Comparison of ENCODE assay signal across 8 cellular contexts in the genomic region with DNA sequence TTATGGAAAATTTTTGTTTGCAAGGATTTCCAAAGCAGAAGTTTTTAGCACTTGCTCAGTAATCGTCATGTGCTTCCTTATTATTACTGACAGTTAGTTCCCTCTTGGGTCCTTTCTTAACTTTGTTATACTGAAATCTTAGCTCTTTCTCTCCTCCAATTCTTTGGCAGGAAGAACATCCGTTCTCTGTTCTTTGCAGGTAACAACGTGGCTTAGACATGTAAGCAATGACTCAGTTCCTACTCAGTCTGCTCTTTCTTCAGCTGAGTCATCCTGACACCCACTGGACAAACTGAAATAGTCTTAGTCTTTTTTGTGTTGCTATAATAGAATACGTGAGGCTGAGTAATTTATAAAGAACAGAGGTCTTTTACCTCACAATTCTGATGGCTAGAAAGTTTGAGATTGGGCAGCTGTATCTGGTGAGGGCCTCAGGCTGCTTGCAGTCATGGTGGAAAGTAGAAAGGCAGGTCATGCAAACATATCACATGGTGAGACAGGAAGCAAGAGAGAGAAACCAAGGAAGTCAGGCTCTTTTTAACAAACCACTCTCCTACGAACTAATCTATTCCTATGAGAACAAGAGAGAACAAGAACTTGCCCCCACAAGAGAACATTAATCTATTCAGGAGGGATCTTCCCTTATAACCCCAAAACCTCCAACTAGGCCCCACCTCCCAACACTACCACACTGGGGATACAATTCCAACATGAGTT. TPM values are rescaled to one million over a fixed set of nuclear protein-coding genes. Genes with fewer than 3 reads are reported as not detected.
DNase-seq lines count a peak whose midpoint lies in the region; ATAC-seq and TF ChIP-seq lines count a peak whose summit lies in the region.

No MANE protein-coding gene starts in this region.

- no peak overlapping the region for H4K91ac ChIP-seq in IMR-90 (ENCODE audit: insufficient read depth, low read depth, low read length)

- no peaks in the 10 kb centered on the region for H3K79me1 ChIP-seq in IMR-90 (ENCODE audit: low read depth in 1 of 2, low read length in 2 of 2)

- H2BK15ac ChIP-seq in IMR-90 (ENCODE audit: low read depth, low read length) = no peak overlapping the region

- 0 out of 2 replicates have a peak overlapping the region, but pooled peaks have one; percentile 62 for H3K4ac ChIP-seq in IMR-90 (ENCODE audit: low read depth, low read length)

- ATAC-seq in GM21619 (IDR thresholded peaks at IDR 0.05; ENCODE audit: unreplicated experiment) (peak; percentile 96), IMR-90 (ENCODE audit: low read depth) (peak; percentile 85)

- no peaks in the 10 kb centered on the region for H3K36me3 ChIP-seq in IMR-90 (ENCODE audit: control insufficient read depth, insufficient read depth, low read length)

- TF ChIP-seq RAD21 in IMR-90 (IDR thresholded peaks at IDR 0.05; ENCODE audit: low read length) = peak; percentile 17; the same call in 1 of the 2 replicates

- no peak for TF ChIP-seq POLR2A in IMR-90 (IDR thresholded peaks at IDR 0.05; ENCODE audit: low read depth, low read length)

- in situ Hi-C loops in IMR-90 (cut with MboI; ENCODE audit: low sequenced_read_pairs) = no loop called here

- CTCF ChIA-PET in IMR-90 (lab: Yijun Ruan, JAX) = interaction anchor here (0.5 kb wide), 1 partner anchor 455 kb away, joined by 3 read pairs; no protein-coding TSS in a partner anchor

- H2AK5ac ChIP-seq in IMR-90 (ENCODE audit: low read depth, low read length) = no peak overlapping the region

- no peak overlapping the region; the same call in 1 of the 2 replicates for H3K4me2 ChIP-seq in IMR-90 (ENCODE audit: low read depth, low read length)

- peak overlapping the region; percentile 86 for H2BK5ac ChIP-seq in IMR-90 (ENCODE audit: low read depth, low read length, poor library complexity, severe bottlenecking)

- peak overlapping the region; percentile 82 for H2BK120ac ChIP-seq in IMR-90 (ENCODE audit: low read depth, low read length)

- H3K4me1 ChIP-seq in IMR-90 (ENCODE audit: control insufficient read depth, insufficient read depth, low read length) = no peaks in the 10 kb centered on the region; the same call in 1 of the 2 replicates

- H3K4me3 ChIP-seq in IMR-90 (ENCODE audit: insufficient read depth, low read depth, low read length) (no peak overlapping the region), fibroblast of mammary gland (ENCODE audit: control insufficient read depth, low read depth, low read length) (no peak overlapping the region)

- peak overlapping the region; percentile 90; the same call in 1 of the 2 replicates for H2BK20ac ChIP-seq in IMR-90 (ENCODE audit: low read depth, low read length)

- POLR2A ChIA-PET in IMR-90 (lab: Charles Lee; ENCODE audit: unreplicated experiment) = no interaction called here

- no peak overlapping the region; the same call in 1 of the 2 replicates for H3K14ac ChIP-seq in IMR-90 (replicated peaks; ENCODE audit: low read depth, low read length)

- H2AFZ ChIP-seq in IMR-90 (replicated peaks; ENCODE audit: low read length, poor library complexity) = no peak overlapping the region

- H3K9ac ChIP-seq in IMR-90 (ENCODE audit: low read depth, low read length) = no peak overlapping the region

- H3K27ac ChIP-seq in IMR-90 (ENCODE audit: insufficient read depth, low read length) = peak overlapping the region; percentile 68; the same call in 1 of the 2 replicates

- H3K9me3 ChIP-seq in IMR-90 (ENCODE audit: control insufficient read depth, insufficient read depth, low read length) = no peaks in the 10 kb centered on the region

- H2AK9ac ChIP-seq in IMR-90 (replicated peaks; ENCODE audit: low read depth, low read length, poor library complexity) = no peak overlapping the region

- dilution Hi-C loops in IMR-90 (cut with HindIII; ENCODE audit: low sequenced_read_pairs, unreplicated experiment) = no loop called here

- H3K56ac ChIP-seq in IMR-90 (ENCODE audit: extremely low read depth, insufficient read depth, low read length) = no peak overlapping the region

- BruUV-seq in IMR-90 (replicated peaks; lab: Mats Ljungman, UMichigan) = no TSS peak

- H4K8ac ChIP-seq in IMR-90 (ENCODE audit: low read depth in 2 of 2, low read length in 2 of 2) = peak overlapping the region in 1 of 2 experiments; percentile 22; a peak in 1 of 4 replicates

- no peaks in the 10 kb centered on the region for H4K20me1 ChIP-seq in IMR-90 (ENCODE audit: insufficient read depth, low read length)

- intact Hi-C loops in IMR-90 (cut with micrococcal nuclease) = no loop called here

- H4K5ac ChIP-seq in IMR-90 (ENCODE audit: low read depth, low read length) = no peak overlapping the region

- H3K27me3 ChIP-seq in IMR-90 (ENCODE audit: control insufficient read depth, insufficient read depth, low read length) = no peaks in the 10 kb centered on the region

- DNase-seq in ELR (ENCODE audit: low read depth) (peak; percentile 93), IMR-90 (peak; percentile 91), fibroblast of mammary gland (ENCODE audit: low read depth) (peak; percentile 95), iPS-NIHi11 (ENCODE audit: low spot score) (no peak)
- peak; percentile 28 to 41 for DNase-seq in activated CD4-positive, alpha-beta T cell treated with anti-CD3 and anti-CD28 coated beads, Interleukin-2, amount 50 U/mL, for 4 hours
- DNase-seq in stimulated activated CD4-positive, alpha-beta T cell treated with anti-CD3 and anti-CD28 coated beads, Interleukin-1b, Interleukin-23, amount 100 ng/mL, for 48 hours = peak; percentile 52
- no peak for DNase-seq in NK-92 treated with Interleukin-12 subunit alpha and Interleukin-12 subunit beta, amount 100 ng/mL, for 24 hours (lab: John Stamatoyannopoulos, UW)

- no peaks in the 10 kb centered on the region for H3K9me1 ChIP-seq in IMR-90 (ENCODE audit: insufficient read depth, low read length)

- H3K18ac ChIP-seq in IMR-90 (ENCODE audit: low read depth, low read length) = peak overlapping the region; percentile 38; the same call in 1 of the 2 replicates

- no CpG with 5 or more reads among the region's 5 CpGs for WGBS in IMR-90 (ENCODE audit: extremely low coverage in 2 of 2, insufficient read length in 1 of 2), 2 experiments

- TF ChIP-seq CTCF in IMR-90 (conservative IDR thresholded peaks at IDR 0.05; ENCODE audit: low read depth, low read length) = no peak
- TF ChIP-seq CTCF in fibroblast of mammary gland (conservative IDR thresholded peaks at IDR 0.05; ENCODE audit: control insufficient read depth, insufficient read depth, low read depth, low read length) = peak; percentile 11

- no peak overlapping the region for H3K23ac ChIP-seq in IMR-90 (ENCODE audit: low read depth, low read length)

TF ChIP-seq in IMR-90, 13 proteins besides CTCF, POLR2A, EP300 and RAD21:
- TF ChIP-seq MAZ (IDR thresholded peaks at IDR 0.05; ENCODE audit: borderline replicate concordance, low read depth, low read length) (no peak), FOS (IDR thresholded peaks at IDR 0.05; ENCODE audit: low read depth, low read length) (peak; percentile 94), CEBPB (IDR thresholded peaks at IDR 0.05; ENCODE audit: low read depth, low read length) (0 out of 2 replicates have a peak, but pooled peaks have one; percentile 13), BHLHE40 (IDR thresholded peaks at IDR 0.05; ENCODE audit: low read depth, low read length) (no peak), SMC3 (IDR thresholded peaks at IDR 0.05; ENCODE audit: low read depth, low read length) (no peak), RCOR1 (IDR thresholded peaks at IDR 0.05; ENCODE audit: insufficient replicate concordance, low read length) (peak; percentile 34), NFE2L2 (IDR thresholded peaks at IDR 0.05; ENCODE audit: low read depth, low read length) (peak; percentile 96), RFX5 (IDR thresholded peaks at IDR 0.05; ENCODE audit: low read depth, low read length) (no peak), CHD1 (IDR thresholded peaks at IDR 0.05; ENCODE audit: low read depth, low read length) (no peak), MXI1 (IDR thresholded peaks at IDR 0.05; ENCODE audit: borderline replicate concordance, low read depth, low read length) (0 out of 2 replicates have a peak, but pooled peaks have one; percentile 27)
- TF ChIP-seq, protein P1, sequence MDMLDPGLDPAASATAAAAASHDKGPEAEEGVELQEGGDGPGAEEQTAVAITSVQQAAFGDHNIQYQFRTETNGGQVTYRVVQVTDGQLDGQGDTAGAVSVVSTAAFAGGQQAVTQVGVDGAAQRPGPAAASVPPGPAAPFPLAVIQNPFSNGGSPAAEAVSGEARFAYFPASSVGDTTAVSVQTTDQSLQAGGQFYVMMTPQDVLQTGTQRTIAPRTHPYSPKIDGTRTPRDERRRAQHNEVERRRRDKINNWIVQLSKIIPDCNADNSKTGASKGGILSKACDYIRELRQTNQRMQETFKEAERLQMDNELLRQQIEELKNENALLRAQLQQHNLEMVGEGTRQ (IDR thresholded peaks at IDR 0.05; ENCODE audit: low read depth, low read length) = peak; percentile 26; the same call in 1 of the 2 replicates

RNA-seq across cellular contexts. Expression of a gene that starts 49.2 kb away (rescaled TPM):
- total RNA-seq in IMR-90 (2012; rRNA removed) = not detected in 2 replicates
- not detected in 2 replicates for polyA plus RNA-seq in IMR-90 (2012; rRNA removed)
- not detected in 2 replicates for polyA plus RNA-seq in IMR-90 (2012; cell fraction: cytosol; rRNA removed)
- not detected in 2 replicates for polyA plus RNA-seq in IMR-90 (2012; cell fraction: nucleus; rRNA removed; ENCODE audit: low replicate concordance)

Comparison
In these comparisons a context has a peak if more than half of its experiments do, and no peak if none do; other contexts are left out.
1. DNase-seq: peak in ELR (single experiment), IMR-90 (single experiment), activated CD4-positive, alpha-beta T cell treated with anti-CD3 and anti-CD28 coated beads, Interleukin-2, amount 50 U/mL, for 4 hours (2 of 2), fibroblast of mammary gland (single experiment) and stimulated activated CD4-positive, alpha-beta T cell treated with anti-CD3 and anti-CD28 coated beads, Interleukin-1b, Interleukin-23, amount 100 ng/mL, for 48 hours (single experiment); none in iPS-NIHi11 (single experiment) and NK-92 treated with Interleukin-12 subunit alpha and Interleukin-12 subunit beta, amount 100 ng/mL, for 24 hours (single experiment).